Comparison of ENCODE assay signal across 1 cellular context in genomic region chr12:50557421-50557820, GRCh38.
TF ChIP-seq lines count a peak whose summit lies in the region.

No MANE protein-coding gene starts in this region.

TF ChIP-seq in SK-N-SH, 30 proteins besides CTCF, POLR2A, EP300 and RAD21 (continued from another document):
- no peak for TF ChIP-seq GABPA (IDR thresholded peaks at IDR 0.05; ENCODE audit: low read depth)
- no peak for TF ChIP-seq SIN3A (IDR thresholded peaks at IDR 0.05; ENCODE audit: borderline replicate concordance, low read depth, low read length)
- no peak for TF ChIP-seq TCF12 (IDR thresholded peaks at IDR 0.05)
- TF ChIP-seq MXI1 (IDR thresholded peaks at IDR 0.05; ENCODE audit: low read depth, low read length), result no peak
- TF ChIP-seq, protein P1, sequence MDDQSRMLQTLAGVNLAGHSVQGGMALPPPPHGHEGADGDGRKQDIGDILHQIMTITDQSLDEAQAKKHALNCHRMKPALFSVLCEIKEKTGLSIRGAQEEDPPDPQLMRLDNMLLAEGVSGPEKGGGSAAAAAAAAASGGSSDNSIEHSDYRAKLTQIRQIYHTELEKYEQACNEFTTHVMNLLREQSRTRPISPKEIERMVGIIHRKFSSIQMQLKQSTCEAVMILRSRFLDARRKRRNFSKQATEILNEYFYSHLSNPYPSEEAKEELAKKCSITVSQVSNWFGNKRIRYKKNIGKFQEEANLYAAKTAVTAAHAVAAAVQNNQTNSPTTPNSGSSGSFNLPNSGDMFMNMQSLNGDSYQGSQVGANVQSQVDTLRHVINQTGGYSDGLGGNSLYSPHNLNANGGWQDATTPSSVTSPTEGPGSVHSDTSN (IDR thresholded peaks at IDR 0.05), result no peak
- TF ChIP-seq TAF1 (IDR thresholded peaks at IDR 0.05; ENCODE audit: borderline replicate concordance, low read depth, low read length), result no peak
- TF ChIP-seq FOXJ3 (CRISPR knock-in tag; IDR thresholded peaks at IDR 0.05), result no peak
- no peak for TF ChIP-seq RFX5 (IDR thresholded peaks at IDR 0.05; ENCODE audit: low read length)
- no peak for TF ChIP-seq GATA2 (CRISPR knock-in tag; IDR thresholded peaks at IDR 0.05)
- no peak for TF ChIP-seq YY1 (IDR thresholded peaks at IDR 0.05; ENCODE audit: low read depth)
- TF ChIP-seq, protein P2, sequence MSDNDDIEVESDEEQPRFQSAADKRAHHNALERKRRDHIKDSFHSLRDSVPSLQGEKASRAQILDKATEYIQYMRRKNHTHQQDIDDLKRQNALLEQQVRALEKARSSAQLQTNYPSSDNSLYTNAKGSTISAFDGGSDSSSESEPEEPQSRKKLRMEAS (IDR thresholded peaks at IDR 0.05; ENCODE audit: low read depth), result no peak
